ENCODE assay signal across 8 cellular contexts in the genomic region with DNA sequence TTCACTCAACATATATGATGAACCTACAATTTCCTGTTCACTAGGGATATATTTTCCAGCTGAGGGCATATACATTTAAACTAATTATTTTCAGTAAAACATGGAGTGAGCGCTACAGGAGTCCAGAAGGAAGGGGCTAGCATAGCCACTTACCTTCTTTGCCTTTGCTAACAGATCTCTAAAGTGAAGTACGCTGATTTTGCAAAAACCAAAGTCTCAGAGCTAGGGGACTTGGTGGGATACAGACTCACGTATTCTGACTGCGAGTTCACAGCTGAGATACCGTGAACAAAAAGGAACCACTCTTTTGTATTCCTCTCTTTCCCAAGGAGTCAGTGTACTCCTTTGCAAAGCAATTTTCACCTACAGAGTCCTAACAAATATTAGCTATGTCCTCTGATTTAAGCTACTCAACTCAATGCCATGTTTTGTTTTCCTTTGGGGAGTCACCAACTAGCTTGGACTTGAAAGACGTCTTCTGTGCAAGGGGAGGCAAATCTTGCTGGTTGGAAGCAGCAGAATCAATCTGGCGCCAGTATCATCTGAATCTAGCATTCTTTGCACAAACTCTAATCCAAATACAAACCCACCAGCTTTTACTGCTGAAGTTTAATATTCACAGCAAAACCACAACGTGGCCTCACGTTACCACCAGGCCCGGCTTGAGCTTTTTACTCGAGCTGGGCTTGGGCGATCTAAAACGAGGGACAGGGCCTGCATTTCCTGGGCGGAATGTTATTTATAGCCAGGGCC. TPM values are rescaled to one million over a fixed set of nuclear protein-coding genes. Genes with fewer than 3 reads are reported as not detected.
DNase-seq lines count a peak whose midpoint lies in the region; ATAC-seq and TF ChIP-seq lines count a peak whose summit lies in the region.

No MANE protein-coding gene starts in this region.

- peaks cover 3% of the 10 kb centered on the region for H3K36me3 ChIP-seq in MM.1S (replicated peaks; ENCODE audit: insufficient read depth, low read length)
- peaks cover 0 to 25% (median 5%) of the 10 kb centered on the region in 3 experiments for H3K36me3 ChIP-seq in naive thymus-derived CD4-positive, alpha-beta T cell (ENCODE audit: control insufficient read depth in 2 of 3, insufficient read depth in 3 of 3, low read length in 3 of 3)

- H3K4me3 ChIP-seq in MM.1S (ENCODE audit: low read length) (peak overlapping the region; percentile 81), coronary artery (peak overlapping the region; percentile 97)
- H3K4me3 ChIP-seq in naive thymus-derived CD4-positive, alpha-beta T cell (ENCODE audit: low read length), result peak overlapping the region; percentile 88

- intact Hi-C loops in CD4-positive, alpha-beta T cell (cut with DNase I, micrococcal nuclease), result loop anchor here (5.0 to 10.0 kb wide), 6 partner anchors 115 to 1252 kb away; a partner anchor contains a TSS
- intact Hi-C loops in naive thymus-derived CD4-positive, alpha-beta T cell (cut with micrococcal nuclease), result loop anchor here (1.0 to 5.0 kb wide), 7 partner anchors 250 to 1055 kb away; a partner anchor contains a TSS

- H3K4me3 Mint-ChIP-seq in CD4-positive, alpha-beta T cell, result peak overlapping the region; percentile 99
- peak overlapping the region; percentile 87 to 98 (median 97) for H3K4me3 Mint-ChIP-seq in naive thymus-derived CD4-positive, alpha-beta T cell

- H3K4me2 ChIP-seq in MM.1S (ENCODE audit: low read depth, low read length), result peak overlapping the region; percentile 85

- peaks cover 36% of the 10 kb centered on the region for H3K36me3 Mint-ChIP-seq in CD4-positive, alpha-beta T cell (ENCODE audit: low read depth)
- peaks cover 0 to 19% (median 13%) of the 10 kb centered on the region in 5 donors for H3K36me3 Mint-ChIP-seq in naive thymus-derived CD4-positive, alpha-beta T cell

- no peaks in the 10 kb centered on the region for H4K20me1 ChIP-seq in MM.1S (ENCODE audit: insufficient read depth, low read length)

- POLR2A ChIA-PET in CD4-positive, alpha-beta T cell (lab: Charles Lee), result interaction anchor here (0.5 to 4.9 kb wide), 42 partner anchors 11 to 1535 kb away, joined by 3 to 63 read pairs (median 5); a partner anchor contains a TSS
- POLR2A ChIA-PET in naive thymus-derived CD4-positive, alpha-beta T cell (lab: Charles Lee), result interaction anchor here (0.7 to 2.8 kb wide), 26 partner anchors 12 to 1051 kb away, joined by 3 to 28 read pairs (median 4); a partner anchor contains a TSS

- peak overlapping the region; percentile 72 for H2AFZ ChIP-seq in MM.1S (ENCODE audit: low read length)

- no peaks in the 10 kb centered on the region for H3K27me3 ChIP-seq in CD4-positive, alpha-beta T cell (ENCODE audit: control insufficient read depth, insufficient read depth, low read length)
- H3K27me3 ChIP-seq in MM.1S (replicated peaks; ENCODE audit: insufficient read depth, low read length), result no peaks in the 10 kb centered on the region
- no peaks in the 10 kb centered on the region for H3K27me3 ChIP-seq in naive thymus-derived CD4-positive, alpha-beta T cell (ENCODE audit: control insufficient read depth in 2 of 2, insufficient read depth in 2 of 2, low read length in 2 of 2)

- no peaks in the 10 kb centered on the region for H3K9me3 ChIP-seq in CD4-positive, alpha-beta T cell (ENCODE audit: control insufficient read depth, low read length)
- H3K9me3 ChIP-seq in MM.1S (replicated peaks; ENCODE audit: insufficient read depth, low read length), result no peaks in the 10 kb centered on the region
- H3K9me3 ChIP-seq in naive thymus-derived CD4-positive, alpha-beta T cell (ENCODE audit: control insufficient read depth in 2 of 3, low read length in 3 of 3), result no peaks in the 10 kb centered on the region

- H3K9me3 Mint-ChIP-seq in CD4-positive, alpha-beta T cell, result no peaks in the 10 kb centered on the region
- no peaks in the 10 kb centered on the region for H3K9me3 Mint-ChIP-seq in naive thymus-derived CD4-positive, alpha-beta T cell

- H3K4me1 ChIP-seq in MM.1S (ENCODE audit: low read length), result peaks cover 4% of the 10 kb centered on the region; the same call in 1 of the 2 replicates
- H3K4me1 ChIP-seq in naive thymus-derived CD4-positive, alpha-beta T cell (ENCODE audit: control insufficient read depth in 2 of 2, insufficient read depth in 2 of 2, low read length in 2 of 2), result peaks cover 15 to 17% of the 10 kb centered on the region in 2 donors

- peaks cover 40% of the 10 kb centered on the region for H3K79me2 ChIP-seq in MM.1S (ENCODE audit: low read length)

- no peak for ATAC-seq in CD4-positive, alpha-beta T cell (ENCODE audit: poor library complexity)
- no peak for ATAC-seq in naive thymus-derived CD4-positive, alpha-beta T cell

- CTCF ChIA-PET in CD4-positive, alpha-beta T cell (lab: Charles Lee), result interaction anchor here (0.6 to 1.5 kb wide), 11 partner anchors 14 to 1050 kb away, joined by 3 to 8 read pairs (median 3); no protein-coding TSS in a partner anchor
- CTCF ChIA-PET in naive thymus-derived CD4-positive, alpha-beta T cell (lab: Charles Lee), result interaction anchor here (0.6 to 1.8 kb wide), 10 partner anchors 11 to 294 kb away, joined by 3 to 6 read pairs (median 4); a partner anchor contains a TSS

- peak overlapping the region; percentile 88 for H3K27ac ChIP-seq in CD4-positive, alpha-beta T cell (ENCODE audit: low read depth, low read length)
- H3K27ac ChIP-seq in MM.1S (ENCODE audit: low read length) (peak overlapping the region; percentile 71), coronary artery (peak overlapping the region; percentile 90 to 97)
- peak overlapping the region; percentile 94 for H3K27ac ChIP-seq in naive thymus-derived CD4-positive, alpha-beta T cell (ENCODE audit: low read depth, low read length)

- no peaks in the 10 kb centered on the region for H3K27me3 Mint-ChIP-seq in CD4-positive, alpha-beta T cell
- H3K27me3 Mint-ChIP-seq in naive thymus-derived CD4-positive, alpha-beta T cell, result no peaks in the 10 kb centered on the region

- no peak for TF ChIP-seq CTCF in CD4-positive, alpha-beta T cell (IDR thresholded peaks at IDR 0.05)
- TF ChIP-seq CTCF in MM.1S (IDR thresholded peaks at IDR 0.05; ENCODE audit: low read length), result no peak
- TF ChIP-seq CTCF in coronary artery (IDR thresholded peaks at IDR 0.05), result no peak

- no peaks in the 10 kb centered on the region for H3K9me2 ChIP-seq in MM.1S (replicated peaks; ENCODE audit: insufficient read depth, low read length)

- no peak for DNase-seq in CD4-positive, alpha-beta T cell
- DNase-seq in MM.1S (no peak), coronary artery (ENCODE audit: low spot score) (no peak), GF-D8 (lab: John Stamatoyannopoulos, UW) (no peak), HPDE6-E6E7 (ENCODE audit: extremely low spot score) (no peak), GDM1 (lab: John Stamatoyannopoulos, UW) (no peak), NCI-H2029 (lab: John Stamatoyannopoulos, UW) (no peak)
- peak in 1 of 9 donors; percentile 4 for DNase-seq in naive thymus-derived CD4-positive, alpha-beta T cell

- H3K9ac ChIP-seq in MM.1S (ENCODE audit: low read length), result peak overlapping the region; percentile 89

- no peaks in the 10 kb centered on the region for H3F3A ChIP-seq in MM.1S (ENCODE audit: insufficient read depth, low read length)

- peaks cover 32% of the 10 kb centered on the region for H3K4me1 Mint-ChIP-seq in CD4-positive, alpha-beta T cell (ENCODE audit: low read depth)
- H3K4me1 Mint-ChIP-seq in naive thymus-derived CD4-positive, alpha-beta T cell, result peaks cover 14 to 45% (median 32%) of the 10 kb centered on the region in 7 donors

- H3K27ac Mint-ChIP-seq in CD4-positive, alpha-beta T cell, result peak overlapping the region; percentile 90
- H3K27ac Mint-ChIP-seq in naive thymus-derived CD4-positive, alpha-beta T cell, result peak overlapping the region; percentile 92 to 99 (median 97)

RNA-seq across cellular contexts. Expression of a gene that starts 0.7 kb away (rescaled TPM):
- total RNA-seq in CD4-positive, alpha-beta T cell, result 1 to 10 TPM; 3.2 to 3.7 TPM
- 1 to 10 TPM; 1.0 to 8.4 (median 4.9) TPM for total RNA-seq in naive thymus-derived CD4-positive, alpha-beta T cell
- polyA plus RNA-seq in naive thymus-derived CD4-positive, alpha-beta T cell, result 1 to 10 TPM; 3.0 to 5.3 TPM

RNA-seq across cellular contexts. Expression of a gene that starts 0.9 kb away (rescaled TPM):
- total RNA-seq in CD4-positive, alpha-beta T cell, result 10 to 100 TPM; 29.1 to 33.4 TPM
- 10 to 100 TPM; 14.1 to 23.8 (median 17.6) TPM for total RNA-seq in naive thymus-derived CD4-positive, alpha-beta T cell
- polyA plus RNA-seq in naive thymus-derived CD4-positive, alpha-beta T cell, result 10 to 100 TPM; 14.9 to 18.2 TPM

RNA-seq across cellular contexts. Expression of a gene that starts 0.9 kb away (rescaled TPM):
- total RNA-seq in CD4-positive, alpha-beta T cell, result 10 to 100 TPM; 26.2 to 26.9 TPM
- 10 to 100 TPM; 16.2 to 31.4 (median 21.9) TPM for total RNA-seq in naive thymus-derived CD4-positive, alpha-beta T cell
- polyA plus RNA-seq in naive thymus-derived CD4-positive, alpha-beta T cell, result 1 to 10 TPM; 7.6 to 8.3 TPM

RNA-seq across cellular contexts. Expression of a gene that starts 41.5 kb away (rescaled TPM):
- 1 to 10 TPM; 3.4 to 3.5 TPM for total RNA-seq in CD4-positive, alpha-beta T cell
- 10 to 100 TPM in 1 of 5 experiments, 1 to 10 TPM in 4; 2.4 to 25.0 (median 6.8) TPM for total RNA-seq in naive thymus-derived CD4-positive, alpha-beta T cell
- polyA plus RNA-seq in naive thymus-derived CD4-positive, alpha-beta T cell, result 1 to 10 TPM; 6.4 to 7.2 TPM
